In genomic region chr17:15269087-15269486, GRCh38 we compare ENCODE assay signal across 30 cellular contexts. TPM values are rescaled to one million over a fixed set of nuclear protein-coding genes. Genes with fewer than 3 reads are reported as not detected.
A peak's percentile ranks its signal among the peaks of the same experiment; 100 is the strongest.
DNase-seq lines count a peak whose midpoint lies in the region; ATAC-seq and TF ChIP-seq lines count a peak whose summit lies in the region.
"Had no signal": no experiment of that assay in that cellular context is flagged by ENCODE, and none has a peak within 500 bp of the region (broad histone marks: within the 10 kb centered on the region; RNA-seq: fewer than 3 reads in every experiment).

No MANE protein-coding gene starts in this region.

- H3K27me3 Mint-ChIP-seq in MCF 10A (ENCODE audit: insufficient read depth, unreplicated experiment), result peaks cover 54% of the 10 kb centered on the region

- intact Hi-C loops in heart right ventricle (cut with DNase I) (loop anchor here in 4 of 10 donors (5.0 to 10.0 kb wide), 6 partner anchors 33 to 146 kb away; partner anchors contain the start of gene TEKT3 (in 1 of the 4)), left ventricle myocardium superior (cut with micrococcal nuclease) (loop anchor here (10.0 kb wide), 2 partner anchors 166 to 236 kb away; no protein-coding TSS in a partner anchor), transverse colon (cut with DNase I; ENCODE audit: low total_unique reads) (no loop called here), prostate gland (cut with DNase I) (no loop called here), MCF 10A (cut with micrococcal nuclease) (no loop called here)

- TF ChIP-seq CTCF in heart right ventricle (IDR thresholded peaks at IDR 0.05) (no peak), gastroesophageal sphincter (IDR thresholded peaks at IDR 0.05) (no peak), transverse colon (IDR thresholded peaks at IDR 0.05) (no peak), prostate gland (IDR thresholded peaks at IDR 0.05) (no peak), MCF 10A (IDR thresholded peaks at IDR 0.05; ENCODE audit: unreplicated experiment) (no peak)

- TF ChIP-seq EP300 in gastroesophageal sphincter (IDR thresholded peaks at IDR 0.05) (no peak), transverse colon (IDR thresholded peaks at IDR 0.05; ENCODE audit: low read depth) (no peak)

- in situ Hi-C loops in transverse colon (cut with MboI; ENCODE audit: low pct_ligation_motif_present in 1 of 4, low pct_unique_long_range_greater_than_20kb in 1 of 4, low sequenced_read_pairs in 3 of 4), result loop anchor here in 2 of 4 donors (10.0 to 25.0 kb wide), 3 partner anchors 86 to 236 kb away; no protein-coding TSS in a partner anchor

- CTCF ChIA-PET in MCF 10A (lab: Yijun Ruan, JAX), result no interaction called here

- H3K4me1 Mint-ChIP-seq in MCF 10A (ENCODE audit: insufficient read depth, unreplicated experiment), result peaks cover 13% of the 10 kb centered on the region
- H3K4me1 Mint-ChIP-seq: CD14-positive monocyte had no signal

- H3K4me3 ChIP-seq in heart right ventricle (no peak overlapping the region), gastroesophageal sphincter (no peak overlapping the region), transverse colon (no peak overlapping the region), prostate gland (no peak overlapping the region)
- H3K4me3 ChIP-seq: GM12878, K562 had no signal

- H3K4me3 Mint-ChIP-seq in MCF 10A (ENCODE audit: unreplicated experiment), result no peak overlapping the region
- H3K4me3 Mint-ChIP-seq: CD14-positive monocyte; CD8-positive, alpha-beta memory T cell had no signal

- no peak for DNase-seq in heart right ventricle
- no peak for DNase-seq in left ventricle myocardium superior
- peak; percentile 36 for DNase-seq in putamen (ENCODE audit: low spot score)
- DNase-seq in transverse colon, result no peak
- no peak for DNase-seq in prostate gland (ENCODE audit: low spot score)
- no peak for DNase-seq in MCF 10A (ENCODE audit: unreplicated experiment)
- DNase-seq: 8988T; ACHN; BE2C; CD8-positive, alpha-beta memory T cell; DMS 273 treated with DMSO at 0.1 percent for 48 hours; DMS79; EL; GDM1; H7; Kasumi-1; MV-4-11; NCI-H1105; NCI-H2029; NCI-H446 treated with DMSO at 0.1 percent for 48 hours; NCI-H526; NCI-H82; NK-92 treated with Interleukin-12 subunit alpha and Interleukin-12 subunit beta, amount 100 ng/mL, for 24 hours; PC-3 had no signal

- POLR2A ChIA-PET in MCF 10A (lab: Yijun Ruan, JAX), result no interaction called here

- ATAC-seq in heart right ventricle, result no peak
- no peak for ATAC-seq in left ventricle myocardium superior
- ATAC-seq in gastroesophageal sphincter, result no peak
- ATAC-seq in GM19452 (IDR thresholded peaks at IDR 0.05; ENCODE audit: unreplicated experiment), result no peak
- ATAC-seq: GM12878, HepG2, K562, PC-3 had no signal

- no TSS peak for BruUV-seq in MCF 10A (replicated peaks; lab: Mats Ljungman, UMichigan)

- no peaks in the 10 kb centered on the region for H3K9me3 ChIP-seq in heart right ventricle
- H3K9me3 ChIP-seq in gastroesophageal sphincter, result no peaks in the 10 kb centered on the region
- no peaks in the 10 kb centered on the region for H3K9me3 ChIP-seq in transverse colon
- H3K9me3 ChIP-seq in prostate gland, result no peaks in the 10 kb centered on the region
- H3K9me3 ChIP-seq: BE2C had no signal

- H3K36me3 Mint-ChIP-seq in MCF 10A (ENCODE audit: insufficient read depth, unreplicated experiment), result no peaks in the 10 kb centered on the region
- H3K36me3 Mint-ChIP-seq: CD14-positive monocyte had no signal

- H3K27me3 ChIP-seq in heart right ventricle, result peaks cover 0 to 12% (median 0%) of the 10 kb centered on the region in 7 donors
- no peaks in the 10 kb centered on the region for H3K27me3 ChIP-seq in gastroesophageal sphincter
- H3K27me3 ChIP-seq in transverse colon, result no peaks in the 10 kb centered on the region
- no peaks in the 10 kb centered on the region for H3K27me3 ChIP-seq in prostate gland (replicated peaks; ENCODE audit: insufficient read depth)
- H3K27me3 ChIP-seq: BE2C had no signal

- no peak for TF ChIP-seq POLR2A in gastroesophageal sphincter (IDR thresholded peaks at IDR 0.05)
- no peak for TF ChIP-seq POLR2A in transverse colon (IDR thresholded peaks at IDR 0.05)
- TF ChIP-seq POLR2A in prostate gland (IDR thresholded peaks at IDR 0.05), result no peak

- no peaks in the 10 kb centered on the region for H3K9me3 Mint-ChIP-seq in MCF 10A (ENCODE audit: unreplicated experiment)
- H3K9me3 Mint-ChIP-seq: CD8-positive, alpha-beta memory T cell had no signal

- H3K36me3 ChIP-seq in heart right ventricle (no peaks in the 10 kb centered on the region), gastroesophageal sphincter (no peaks in the 10 kb centered on the region), transverse colon (no peaks in the 10 kb centered on the region), prostate gland (no peaks in the 10 kb centered on the region)
- H3K36me3 ChIP-seq: BE2C had no signal

- H3K4me1 ChIP-seq in heart right ventricle, result peaks cover 0 to 55% (median 39%) of the 10 kb centered on the region in 9 donors
- peaks cover 0 to 47% (median 15%) of the 10 kb centered on the region in 3 donors for H3K4me1 ChIP-seq in gastroesophageal sphincter
- peaks cover 9 to 18% (median 15%) of the 10 kb centered on the region in 4 donors for H3K4me1 ChIP-seq in transverse colon
- H3K4me1 ChIP-seq in prostate gland (replicated peaks), result peaks cover 8% of the 10 kb centered on the region
- H3K4me1 ChIP-seq: BE2C had no signal

- peak overlapping the region in 8 of 10 donors; percentile 2 to 70 (median 51) for H3K27ac ChIP-seq in heart right ventricle
- peak overlapping the region in 3 of 4 donors; percentile 1 to 40 (median 39) for H3K27ac ChIP-seq in gastroesophageal sphincter
- peak overlapping the region in 3 of 4 donors; percentile 0 to 11 (median 5) for H3K27ac ChIP-seq in transverse colon
- H3K27ac ChIP-seq in prostate gland, result no peak overlapping the region

- H3K27ac Mint-ChIP-seq in MCF 10A (ENCODE audit: low read depth, unreplicated experiment), result no peak overlapping the region
- H3K27ac Mint-ChIP-seq: CD14-positive monocyte had no signal

RNA-seq across cellular contexts. Expression of gene PMP22, which starts 4.0 kb away (rescaled TPM):
- 100 to 1,000 TPM in 9 of 10 donors, 10 to 100 TPM in 1; 99.1 to 241 (median 158) TPM for total RNA-seq in heart right ventricle
- polyA plus RNA-seq in heart right ventricle, result 100 to 1,000 TPM in 1 of 2 donors, 10 to 100 TPM in 1; 62.0 to 178 TPM
- 179 TPM for total RNA-seq in left ventricle myocardium superior
- total RNA-seq in gastroesophageal sphincter, result 100 to 1,000 TPM; 145 to 268 (median 242) TPM
- total RNA-seq in transverse colon, result 10 to 100 TPM; 23.9 to 70.9 (median 49.1) TPM
- total RNA-seq in prostate gland, result 10 to 100 TPM; 22.5 to 76.1 TPM
- total RNA-seq in MCF 10A (2022), result 0.44 and 1.1 TPM in 2 replicates
- polyA plus RNA-seq: CD8-positive, alpha-beta memory T cell; GM12878 had no signal

Comparison
In these comparisons a context has a peak if more than half of its experiments do, and no peak if none do; other contexts are left out.
1. H3K27ac ChIP-seq: peak in heart right ventricle (8 of 10), gastroesophageal sphincter (3 of 4) and transverse colon (3 of 4); none in prostate gland (0 of 2).
2. RNA of gene PMP22, which starts 4.0 kb away (total RNA-seq): 145 to 268 TPM in gastroesophageal sphincter, 179 TPM in left ventricle myocardium superior (single experiment), 99.1 to 241 TPM in heart right ventricle, 22.5 to 76.1 TPM in prostate gland and 23.9 to 70.9 TPM in transverse colon; 0.44 to 1.1 TPM in MCF 10A; every median in the first group is over 10 times any median in the second.